In genomic region chr10:100267237-100268104, GRCh38 we compare ENCODE assay signal across 8 cellular contexts. TPM values are rescaled to one million over a fixed set of nuclear protein-coding genes. Genes with fewer than 3 reads are reported as not detected.
DNase-seq lines count a peak whose midpoint lies in the region; ATAC-seq and TF ChIP-seq lines count a peak whose summit lies in the region.

TSS of gene CWF19L1 (minus strand) at chr10:100267638. CDS start at chr10:100267593, 45 bp downstream.

- POLR2A ChIA-PET in A673 (lab: Charles Lee; ENCODE audit: low non-redundant PET), result no interaction called here

- no peaks in the 10 kb centered on the region for H3K9me3 ChIP-seq in A673 (ENCODE audit: low read depth, low read length, poor library complexity, severe bottlenecking)

- H3K4me1 ChIP-seq in A673 (ENCODE audit: insufficient read depth, low read length, poor library complexity, severe bottlenecking), result peaks cover 8% of the 10 kb centered on the region

- peak; percentile 91 for DNase-seq in A673 (ENCODE audit: low spot score)
- peak; percentile 36 to 74 for DNase-seq in NCI-H526 (lab: John Stamatoyannopoulos, UW)
- peak; percentile 94 for DNase-seq in activated CD4-positive, alpha-beta T cell treated with anti-CD3 and anti-CD28 coated beads, Interleukin-2, amount 10 ng/mL, durations not matched to agents 24 days and 14 days
- DNase-seq in coronary artery (ENCODE audit: low spot score), result peak; percentile 90
- DNase-seq in left colon, result peak; percentile 87 to 89
- peak; percentile 50 to 62 for DNase-seq in stimulated activated CD4-positive, alpha-beta T cell treated with anti-CD3 and anti-CD28 coated beads, Interleukin-1b, Interleukin-23, amount 100 ng/mL, for 4 hours (ENCODE audit: low read depth in 2 of 2)

- H3K27me3 Mint-ChIP-seq in activated CD4-positive, alpha-beta T cell treated with anti-CD3 and anti-CD28 coated beads, Interleukin-2, amount 10 ng/mL, durations not matched to agents 24 days and 14 days, result no peaks in the 10 kb centered on the region

- TF ChIP-seq CTCF in A673 (conservative IDR thresholded peaks at IDR 0.05; ENCODE audit: low read depth, low read length) (no peak), coronary artery (IDR thresholded peaks at IDR 0.05) (no peak)

- H3K27ac Mint-ChIP-seq in activated CD4-positive, alpha-beta T cell treated with anti-CD3 and anti-CD28 coated beads, Interleukin-2, amount 10 ng/mL, durations not matched to agents 24 days and 14 days, result peak within 1 kb of the TSS; percentile 98

- CTCF ChIA-PET in A673 (lab: Charles Lee), result no interaction called here

- H3K4me3 ChIP-seq in A673 (ENCODE audit: low read depth, low read length, poor library complexity, severe bottlenecking) (peak within 1 kb of the TSS; percentile 81), coronary artery (peak within 1 kb of the TSS; percentile 87)

- TSS peak; percentile 98 for BruUV-seq in A673 (replicated peaks; lab: Mats Ljungman, UMichigan)

- no peaks in the 10 kb centered on the region for H3K9me3 Mint-ChIP-seq in activated CD4-positive, alpha-beta T cell treated with anti-CD3 and anti-CD28 coated beads, Interleukin-2, amount 10 ng/mL, durations not matched to agents 24 days and 14 days

- peak within 1 kb of the TSS; percentile 99 for H3K4me3 Mint-ChIP-seq in activated CD4-positive, alpha-beta T cell treated with anti-CD3 and anti-CD28 coated beads, Interleukin-2, amount 10 ng/mL, durations not matched to agents 24 days and 14 days

- H3K36me3 Mint-ChIP-seq in activated CD4-positive, alpha-beta T cell treated with anti-CD3 and anti-CD28 coated beads, Interleukin-2, amount 10 ng/mL, durations not matched to agents 24 days and 14 days (ENCODE audit: low read depth), result peaks cover 10% of the 10 kb centered on the region

- ATAC-seq in GM18867 (IDR thresholded peaks at IDR 0.05; ENCODE audit: unreplicated experiment) (peak; percentile 75), HG03354 (IDR thresholded peaks at IDR 0.05; ENCODE audit: poor library complexity, severe bottlenecking, unreplicated experiment) (peak; percentile 81), left colon (peak; percentile 99)

- intact Hi-C loops in A673 (cut with micrococcal nuclease; ENCODE audit: unreplicated experiment) (no loop called here), left colon (cut with DNase I, micrococcal nuclease) (no loop called here)
- intact Hi-C loops in activated CD4-positive, alpha-beta T cell treated with anti-CD3 and anti-CD28 coated beads, Interleukin-2, amount 10 ng/mL, durations not matched to agents 24 days and 14 days (cut with micrococcal nuclease), result loop anchor here (2.0 kb wide), 3 partner anchors 19 to 105 kb away; partner anchors contain the start of genes BLOC1S2 and CHUK

- H3K36me3 ChIP-seq in A673 (ENCODE audit: insufficient read depth, low read length, poor library complexity, severe bottlenecking), result no peaks in the 10 kb centered on the region

- H3K27ac ChIP-seq in A673 (ENCODE audit: low read depth, low read length, poor library complexity, severe bottlenecking), result peak within 1 kb of the TSS; percentile 58
- H3K27ac ChIP-seq in coronary artery, result peak within 1 kb of the TSS; percentile 74 to 81

- H3K27me3 ChIP-seq in A673 (replicated peaks; ENCODE audit: insufficient read depth, low read depth, low read length, poor library complexity), result no peaks in the 10 kb centered on the region

- peaks cover 15% of the 10 kb centered on the region for H3K4me1 Mint-ChIP-seq in activated CD4-positive, alpha-beta T cell treated with anti-CD3 and anti-CD28 coated beads, Interleukin-2, amount 10 ng/mL, durations not matched to agents 24 days and 14 days

RNA-seq across cellular contexts. Expression of gene CWF19L1, which starts in this region (rescaled TPM):
- 37.3 and 39.8 TPM in 2 replicates for total RNA-seq in A673 (2021)
- total RNA-seq in activated CD4-positive, alpha-beta T cell treated with anti-CD3 and anti-CD28 coated beads, Interleukin-2, amount 10 ng/mL, durations not matched to agents 24 days and 14 days, result 45.2 and 47.2 TPM in 2 replicates
- 10 to 100 TPM; 10.9 to 12.0 TPM for total RNA-seq in left colon

Comparison
In these comparisons a context has a peak if more than half of its experiments do, and no peak if none do; other contexts are left out.
1. Peak in every context shown above with its lines: DNase-seq, ATAC-seq, H3K4me3 ChIP-seq and H3K27ac ChIP-seq.